In genomic region chr6:79632580-79632979, GRCh38 we compare ENCODE assay signal across 12 cellular contexts. TPM values are rescaled to one million over a fixed set of nuclear protein-coding genes. Genes with fewer than 3 reads are reported as not detected.
DNase-seq lines count a peak whose midpoint lies in the region; ATAC-seq, FAIRE-seq and TF ChIP-seq lines count a peak whose summit lies in the region.
"Had no signal": no experiment of that assay in that cellular context is flagged by ENCODE, and none has a peak within 500 bp of the region (broad histone marks: within the 10 kb centered on the region; RNA-seq: fewer than 3 reads in every experiment).

No MANE protein-coding gene starts in this region.

- H3K9me3 Mint-ChIP-seq in stimulated activated naive CD8-positive, alpha-beta T cell treated with anti-CD3 and anti-CD28 coated beads, Interleukin-15, amount 100 ng/mL, for 72 hours = no peaks in the 10 kb centered on the region
- no peaks in the 10 kb centered on the region for H3K9me3 Mint-ChIP-seq in mesothelial cell of epicardium
- H3K9me3 Mint-ChIP-seq: activated naive CD4-positive, alpha-beta T cell treated with anti-CD3 and anti-CD28 coated beads, Interleukin-2, amount 50 U/mL, for 24 hours had no signal

- peaks cover 28% of the 10 kb centered on the region for H3K79me2 ChIP-seq in K562 (ENCODE audit: control insufficient read depth, insufficient read depth, low read length)

- H3K36me3 ChIP-seq in K562 (ENCODE audit: control insufficient read depth, insufficient read depth, low read length) (no peaks in the 10 kb centered on the region; the same call in 2 of the 3 replicates), upper lobe of right lung (no peaks in the 10 kb centered on the region)

- no peaks in the 10 kb centered on the region for H3K9me3 ChIP-seq in K562 (replicated peaks; ENCODE audit: control insufficient read depth, insufficient read depth, low read depth, low read length)
- no peaks in the 10 kb centered on the region for H3K9me3 ChIP-seq in upper lobe of right lung

- H3K4me3 ChIP-seq in K562 (peak overlapping the region; percentile 2; the same call in 1 of the 2 replicates), upper lobe of right lung (peak overlapping the region; percentile 73)

- H3K9ac ChIP-seq in K562 (ENCODE audit: insufficient read depth in 1 of 2, low read depth in 2 of 2, low read length in 2 of 2) = peak overlapping the region in 1 of 2 experiments; percentile 61; a peak in 1 of 4 replicates

- H3K4me1 Mint-ChIP-seq in stimulated activated naive CD8-positive, alpha-beta T cell treated with anti-CD3 and anti-CD28 coated beads, Interleukin-15, amount 100 ng/mL, for 72 hours = peaks cover 13% of the 10 kb centered on the region
- peaks cover 44% of the 10 kb centered on the region for H3K4me1 Mint-ChIP-seq in mesothelial cell of epicardium

- in situ Hi-C loops in K562 (cut with MboI) = no loop called here

- BruUV-seq in K562 (replicated peaks; lab: Mats Ljungman, UMichigan) = TSS peak; percentile 45

- no peaks in the 10 kb centered on the region for H4K20me1 ChIP-seq in K562 (replicated peaks; ENCODE audit: control insufficient read depth, insufficient read depth, low read length)

- H3K9me1 ChIP-seq in K562 (ENCODE audit: control insufficient read depth, insufficient read depth, low read length) = no peaks in the 10 kb centered on the region

- CTCF ChIA-PET in K562 (lab: Yijun Ruan, JAX; ENCODE audit: low intra/inter-chr PET ratio) = no interaction called here

- no peak overlapping the region for H3K4me3 Mint-ChIP-seq in stimulated activated naive CD8-positive, alpha-beta T cell treated with anti-CD3 and anti-CD28 coated beads, Interleukin-15, amount 100 ng/mL, for 72 hours
- peak overlapping the region; percentile 89 for H3K4me3 Mint-ChIP-seq in mesothelial cell of epicardium

- POLR2A ChIA-PET in K562 (lab: Yijun Ruan, JAX) = interaction anchor here (0.7 to 5.3 kb wide), 12 partner anchors 8 to 561 kb away, joined by 3 to 34 read pairs (median 5); no protein-coding TSS in a partner anchor

- TF ChIP-seq EP300 in K562 (IDR thresholded peaks at IDR 0.05; ENCODE audit: low read length) = no peak

- no peaks in the 10 kb centered on the region for H3K27me3 ChIP-seq in K562 (ENCODE audit: control insufficient read depth in 2 of 2, insufficient read depth in 2 of 2, low read length in 2 of 2)
- no peaks in the 10 kb centered on the region for H3K27me3 ChIP-seq in upper lobe of right lung

- no peak overlapping the region for H3K27ac Mint-ChIP-seq in stimulated activated naive CD8-positive, alpha-beta T cell treated with anti-CD3 and anti-CD28 coated beads, Interleukin-15, amount 100 ng/mL, for 72 hours
- H3K27ac Mint-ChIP-seq in mesothelial cell of epicardium = no peak overlapping the region
- H3K27ac Mint-ChIP-seq: activated naive CD4-positive, alpha-beta T cell treated with anti-CD3 and anti-CD28 coated beads, Interleukin-2, amount 50 U/mL, for 24 hours; B cell had no signal

- H3K27me3 Mint-ChIP-seq in stimulated activated naive CD8-positive, alpha-beta T cell treated with anti-CD3 and anti-CD28 coated beads, Interleukin-15, amount 100 ng/mL, for 72 hours = peaks cover 47% of the 10 kb centered on the region
- H3K27me3 Mint-ChIP-seq in mesothelial cell of epicardium (ENCODE audit: low read depth) = no peaks in the 10 kb centered on the region

- TF ChIP-seq CTCF in K562 (IDR thresholded peaks at IDR 0.05 in 2 of 3, conservative IDR thresholded peaks at IDR 0.05 in 1 of 3; ENCODE audit: insufficient read depth in 2 of 3, low read depth in 1 of 3, low read length in 3 of 3) (no peak), mesothelial cell of epicardium (IDR thresholded peaks at IDR 0.05; ENCODE audit: unreplicated experiment) (no peak), upper lobe of right lung (IDR thresholded peaks at IDR 0.05) (no peak)

- peaks cover 14 to 19% of the 10 kb centered on the region in 2 experiments; a peak in 4 of 5 replicates for H3K4me1 ChIP-seq in K562 (replicated peaks in 1 of 2; ENCODE audit: control insufficient read depth in 2 of 2, insufficient read depth in 2 of 2, low read length in 2 of 2)
- H3K4me1 ChIP-seq in upper lobe of right lung = peaks cover 10% of the 10 kb centered on the region

- TF ChIP-seq POLR2A in K562 (conservative IDR thresholded peaks at IDR 0.05) (no peak), GM12892 (IDR thresholded peaks at IDR 0.05; ENCODE audit: low read depth, low read length) (no peak)

- intact Hi-C loops in K562 (cut with micrococcal nuclease) = loop anchor here (2.0 kb wide), 1 partner anchor 62 kb away; no protein-coding TSS in a partner anchor
- intact Hi-C loops in upper lobe of right lung (cut with DNase I) = no loop called here
- intact Hi-C loops in posterior cingulate gyrus (cut with DNase I) = no loop called here

- no peak overlapping the region for H3K27ac ChIP-seq in K562 (ENCODE audit: extremely low read depth, low read depth, low read length)
- H3K27ac ChIP-seq in upper lobe of right lung = no peak overlapping the region
- H3K27ac ChIP-seq: skin epidermis had no signal

- H2AFZ ChIP-seq in K562 (ENCODE audit: low read depth, low read length) = peak overlapping the region; percentile 47; the same call in 1 of the 2 replicates

- peaks cover 2% of the 10 kb centered on the region for H3K36me3 Mint-ChIP-seq in mesothelial cell of epicardium
- H3K36me3 Mint-ChIP-seq: activated naive CD4-positive, alpha-beta T cell treated with anti-CD3 and anti-CD28 coated beads, Interleukin-2, amount 50 U/mL, for 24 hours had no signal

- TF ChIP-seq RAD21 in K562 (CRISPR knock-in tag; conservative IDR thresholded peaks at IDR 0.05 in 1 of 2, IDR thresholded peaks at IDR 0.05 in 1 of 2) = no peak

- ATAC-seq in stimulated activated naive CD8-positive, alpha-beta T cell treated with anti-CD3 and anti-CD28 coated beads, Interleukin-15, amount 100 ng/mL, for 72 hours = peak; percentile 49
- ATAC-seq in stimulated activated naive CD8-positive, alpha-beta T cell treated with anti-CD3 and anti-CD28 coated beads, Interleukin-15, Interleukin-2, amounts not matched to agents 100 U/mL and 50 U/mL, for 24 hours = no peak
- ATAC-seq in K562 (peak; percentile 59), upper lobe of right lung (peak; percentile 14)

- DNase-seq in stimulated activated naive CD8-positive, alpha-beta T cell treated with anti-CD3 and anti-CD28 coated beads, Interleukin-15, amount 100 ng/mL, for 72 hours = no peak
- DNase-seq in stimulated activated naive CD8-positive, alpha-beta T cell treated with anti-CD3 and anti-CD28 coated beads, Interleukin-15, Interleukin-2, amounts not matched to agents 100 U/mL and 50 U/mL, for 24 hours = no peak
- DNase-seq in K562 (ENCODE audit: extremely low read depth in 1 of 4, low spot score in 3 of 4) (peak in 2 of 4 experiments; percentile 42 to 74), mesothelial cell of epicardium (ENCODE audit: low spot score in 2 of 2, unreplicated experiment in 2 of 2) (no peak), upper lobe of right lung (no peak), posterior cingulate gyrus (no peak), NCI-H2227 (lab: John Stamatoyannopoulos, UW; ENCODE audit: unreplicated experiment) (no peak), GM12892 (ENCODE audit: insufficient read length) (no peak)
- DNase-seq: NCI-H146 had no signal

- H3K4me2 ChIP-seq in K562 (ENCODE audit: insufficient read depth, low read length) = peak overlapping the region; percentile 60

- WGBS in K562 (ENCODE audit: insufficient coverage, low coverage, missing lambda C conversion rate) = 0% methylated on average over 2 of the region's 2 CpGs

- FAIRE-seq in K562 (lab: Jason Lieb, UNC) (peak; percentile 97), GM12892 (lab: Jason Lieb, UNC) (no peak)

TF ChIP-seq in K562, 482 proteins besides CTCF, POLR2A, EP300 and RAD21 (continues in another document):
- TF ChIP-seq ZNF57 (CRISPR knock-in tag; IDR thresholded peaks at IDR 0.05) (no peak), MAFG (tag; conservative IDR thresholded peaks at IDR 0.05) (peak; percentile 70), KLF6 (CRISPR knock-in tag; IDR thresholded peaks at IDR 0.05; ENCODE audit: borderline replicate concordance) (no peak), EHMT2 (IDR thresholded peaks at IDR 0.05) (0 out of 2 replicates have a peak, but pooled peaks have one; percentile 8), MAFF (IDR thresholded peaks at IDR 0.05; ENCODE audit: low read length) (peak; percentile 63), ADNP (tag; IDR thresholded peaks at IDR 0.05) (no peak), MAFK (IDR thresholded peaks at IDR 0.05; ENCODE audit: low read length) (peak; percentile 50; the same call in 1 of the 2 replicates)
- TF ChIP-seq, protein P1, sequence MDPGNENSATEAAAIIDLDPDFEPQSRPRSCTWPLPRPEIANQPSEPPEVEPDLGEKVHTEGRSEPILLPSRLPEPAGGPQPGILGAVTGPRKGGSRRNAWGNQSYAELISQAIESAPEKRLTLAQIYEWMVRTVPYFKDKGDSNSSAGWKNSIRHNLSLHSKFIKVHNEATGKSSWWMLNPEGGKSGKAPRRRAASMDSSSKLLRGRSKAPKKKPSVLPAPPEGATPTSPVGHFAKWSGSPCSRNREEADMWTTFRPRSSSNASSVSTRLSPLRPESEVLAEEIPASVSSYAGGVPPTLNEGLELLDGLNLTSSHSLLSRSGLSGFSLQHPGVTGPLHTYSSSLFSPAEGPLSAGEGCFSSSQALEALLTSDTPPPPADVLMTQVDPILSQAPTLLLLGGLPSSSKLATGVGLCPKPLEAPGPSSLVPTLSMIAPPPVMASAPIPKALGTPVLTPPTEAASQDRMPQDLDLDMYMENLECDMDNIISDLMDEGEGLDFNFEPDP (CRISPR knock-in tag; IDR thresholded peaks at IDR 0.05) = no peak

RNA-seq across cellular contexts. Expression of gene SH3BGRL2, which starts 1.5 kb away (rescaled TPM):
- total RNA-seq in K562 (2011; cell fraction: chromatin; rRNA removed; ENCODE audit: low replicate concordance) = 1.8 and 7.8 TPM in 2 replicates
- 1.3 and 2.1 TPM in 2 replicates for total RNA-seq in K562 (2011; cell fraction: nucleolus; rRNA removed)
- 5.4 and 8.2 TPM in 2 replicates for total RNA-seq in K562 (2011; cell fraction: nucleoplasm; rRNA removed)
- 7.3 and 8.0 TPM in 2 replicates for total RNA-seq in K562 (2014; rRNA removed)
- 12.1 and 13.6 TPM in 2 replicates for total RNA-seq in K562 (2014; rRNA removed; fragmentation: Illumina TruSeq; extraction: Trizol)
- total RNA-seq in K562 (2015; rRNA removed; fragmentation: Illumina TruSeq; extraction: Trizol) = 9.1 and 10.2 TPM in 2 replicates
- total RNA-seq in K562 (2021) = 9.9 and 10.8 TPM in 2 replicates
- 2.9 and 5.5 TPM in 2 replicates for polyA plus RNA-seq in K562 (2011; rRNA removed)
- polyA plus RNA-seq in K562 (2011; cell fraction: cytosol; rRNA removed) = 1.2 and 1.8 TPM in 2 replicates
- 1.8 and 1.9 TPM in 2 replicates for polyA plus RNA-seq in K562 (2011; cell fraction: nucleus; rRNA removed)
- 4.4 and 6.3 TPM in 2 replicates for polyA plus RNA-seq in K562 (2012)
- polyA plus RNA-seq in K562 (2014; fragmentation: Illumina TruSeq; extraction: Trizol) = 8.3 and 10.5 TPM in 2 replicates
- 1 to 10 TPM; 4.4 to 5.0 TPM for polyA plus RNA-seq in K562 (2014; fragmentation: Nextera tagmentation; extraction: Ambion mirVana)
- 6.5 and 8.6 TPM in 2 replicates for polyA plus RNA-seq in K562 (2014; rRNA removed)
- polyA minus RNA-seq in K562 (2011; rRNA and poly(A)+ RNA removed) = 3.8 and 5.6 TPM in 2 replicates
- polyA minus RNA-seq in K562 (2011; cell fraction: cytosol; rRNA and poly(A)+ RNA removed) = 1.7 and 3.1 TPM in 2 replicates
- polyA minus RNA-seq in K562 (2011; cell fraction: nucleus; rRNA and poly(A)+ RNA removed) = 1.8 and 2.7 TPM in 2 replicates
- 24.7 to 27.1 TPM (median 26.1 TPM) in 3 replicates for total RNA-seq in mesothelial cell of epicardium
- total RNA-seq in upper lobe of right lung = 33.9 TPM
- 0.19 TPM for polyA plus RNA-seq in GM12892 (2012; ENCODE audit: missing spikeins)
- total RNA-seq: B cell had no signal
